In genomic region chr20:40980106-40980827, GRCh38 we compare ENCODE assay signal across 10 cellular contexts. TPM values are rescaled to one million over a fixed set of nuclear protein-coding genes. Genes with fewer than 3 reads are reported as not detected.
DNase-seq lines count a peak whose midpoint lies in the region; ATAC-seq and TF ChIP-seq lines count a peak whose summit lies in the region.
"Had no signal": no experiment of that assay in that cellular context is flagged by ENCODE, and none has a peak within 500 bp of the region (broad histone marks: within the 10 kb centered on the region; RNA-seq: fewer than 3 reads in every experiment).

No MANE protein-coding gene starts in this region.

- no peak overlapping the region for H3K4me3 Mint-ChIP-seq in CD14-positive monocyte
- H3K4me3 Mint-ChIP-seq in nephron progenitor cell: no peak overlapping the region

- H3K27ac Mint-ChIP-seq in CD14-positive monocyte: no peak overlapping the region
- H3K27ac Mint-ChIP-seq in nephron progenitor cell: no peak overlapping the region

- H3K4me1 Mint-ChIP-seq in CD14-positive monocyte: peaks cover 10% of the 10 kb centered on the region
- peaks cover 7% of the 10 kb centered on the region for H3K4me1 Mint-ChIP-seq in nephron progenitor cell

- H3K9me3 Mint-ChIP-seq in CD14-positive monocyte (peaks cover 10 to 28% (median 16%) of the 10 kb centered on the region in 7 donors), nephron progenitor cell (peaks cover 67% of the 10 kb centered on the region)

- intact Hi-C loops in CD14-positive monocyte (cut with micrococcal nuclease): no loop called here

- H3K36me3 Mint-ChIP-seq in CD14-positive monocyte: no peaks in the 10 kb centered on the region
- H3K36me3 Mint-ChIP-seq in nephron progenitor cell (ENCODE audit: low read depth): peaks cover 31% of the 10 kb centered on the region

- TF ChIP-seq CTCF in CD14-positive monocyte (IDR thresholded peaks at IDR 0.05): no peak
- TF ChIP-seq CTCF in nephron progenitor cell (IDR thresholded peaks at IDR 0.05): no peak

- DNase-seq in fibroblast of gingiva (ENCODE audit: low read depth) (peak; percentile 87), NCI-H1417 treated with DMSO at 0.1 percent for 48 hours (lab: John Stamatoyannopoulos, UW) (no peak), CD14-positive monocyte (ENCODE audit: low spot score) (no peak), nephron progenitor cell (no peak), NCI-H146 treated with DMSO at 0.1 percent for 48 hours (lab: John Stamatoyannopoulos, UW; ENCODE audit: unreplicated experiment) (no peak)
- DNase-seq: T-helper 9 cell, upper lobe of right lung had no signal

- H3K27me3 Mint-ChIP-seq in CD14-positive monocyte (ENCODE audit: low read depth in 3 of 3) (peaks cover 9 to 13% (median 11%) of the 10 kb centered on the region in 3 donors), nephron progenitor cell (ENCODE audit: low read depth, poor library complexity) (peaks cover 20% of the 10 kb centered on the region)

- ATAC-seq in GM18511 (IDR thresholded peaks at IDR 0.05; ENCODE audit: unreplicated experiment): peak; percentile 66
- ATAC-seq in GM21447 (IDR thresholded peaks at IDR 0.05; ENCODE audit: unreplicated experiment): peak; percentile 65
- peak; percentile 62 for ATAC-seq in HG03575 (IDR thresholded peaks at IDR 0.05; ENCODE audit: extremely low read depth, insufficient number of reproducible peaks, low FRiP score, unreplicated experiment)
- ATAC-seq: upper lobe of right lung had no signal

RNA-seq across cellular contexts. Expression of gene TOP1, which starts 48.4 kb away (rescaled TPM):
- 10 to 100 TPM in 1 of 2 donors, 1 to 10 TPM in 1; 6.9 to 11.5 TPM for polyA plus RNA-seq in CD14-positive monocyte
